In genomic region chr9:113636693-113637092, GRCh38 we compare ENCODE assay signal across 15 cellular contexts.
"Had no signal": no experiment of that assay in that cellular context is flagged by ENCODE, and none has a peak within 500 bp of the region (broad histone marks: within the 10 kb centered on the region; RNA-seq: fewer than 3 reads in every experiment).

No MANE protein-coding gene starts in this region.

- H3K9ac ChIP-seq: neural progenitor cell had no signal

- H3K4me1 ChIP-seq: colonic mucosa had no signal

- H3K27ac ChIP-seq: ascending aorta, colonic mucosa, epithelial cell of prostate, heart left ventricle, neural progenitor cell had no signal

- H3K36me3 ChIP-seq: ascending aorta, colonic mucosa, heart left ventricle, neural progenitor cell had no signal

- H3K4me3 ChIP-seq: ascending aorta, colonic mucosa, heart left ventricle, mucosa of descending colon, neural progenitor cell had no signal

- DNase-seq: activated CD4-positive, alpha-beta memory T cell treated with anti-CD3 and anti-CD28 coated beads, Interleukin-2, amount 10 ng/mL, durations not matched to agents 7 days and 5 days; activated CD4-positive, alpha-beta T cell treated with anti-CD3 and anti-CD28 coated beads, Interleukin-2, amount 10 ng/mL, durations not matched to agents 24 days and 14 days; activated gamma-delta T cell treated with Interleukin-2 at 50 U/mL for 16 hours; colonic mucosa; mucosa of descending colon; naive B cell; stimulated activated CD4-positive, alpha-beta T cell treated with anti-CD3 and anti-CD28 coated beads, Interleukin-12 subunit alpha, Interleukin-12 subunit beta, amount 100 ng/mL, for 4 hours; stimulated activated CD4-positive, alpha-beta T cell treated with anti-CD3 and anti-CD28 coated beads, Interleukin-4, amount 100 ng/mL, for 4 hours; stimulated activated naive CD8-positive, alpha-beta T cell treated with anti-CD3 and anti-CD28 coated beads, Interleukin-15, Interleukin-2, amounts not matched to agents 100 U/mL and 50 U/mL, for 24 hours; T1000 had no signal

- H2AFZ ChIP-seq: neural progenitor cell had no signal

- H3K4me2 ChIP-seq: neural progenitor cell had no signal

- FAIRE-seq: keratinocyte had no signal

- H3K9me3 ChIP-seq: ascending aorta, colonic mucosa, heart left ventricle, mucosa of descending colon had no signal

- H3K27me3 ChIP-seq: ascending aorta, colonic mucosa, heart left ventricle, neural progenitor cell had no signal
